In genomic region chr2:47651296-47651695, GRCh38 we compare ENCODE assay signal across 24 cellular contexts.
A peak's percentile ranks its signal among the peaks of the same experiment; 100 is the strongest.
DNase-seq lines count a peak whose midpoint lies in the region; ATAC-seq and TF ChIP-seq lines count a peak whose summit lies in the region.
"Had no signal": no experiment of that assay in that cellular context is flagged by ENCODE, and none has a peak within 500 bp of the region (broad histone marks: within the 10 kb centered on the region; RNA-seq: fewer than 3 reads in every experiment).

No MANE protein-coding gene starts in this region.

- peaks cover 30% of the 10 kb centered on the region; the same call in 1 of the 2 replicates for H3K9me3 ChIP-seq in BLaER1
- no peaks in the 10 kb centered on the region for H3K9me3 ChIP-seq in body of pancreas
- H3K9me3 ChIP-seq: esophagus squamous epithelium, gastrocnemius medialis, lower lobe of right lung, psoas muscle, suprapubic skin, uterus had no signal

- H3K9me3 Mint-ChIP-seq in stimulated activated naive CD8-positive, alpha-beta T cell treated with anti-CD3 and anti-CD28 coated beads, Interleukin-15, amount 100 ng/mL, for 72 hours: no peaks in the 10 kb centered on the region
- H3K9me3 Mint-ChIP-seq: activated T-helper 2 cell treated with anti-CD3 and anti-CD28 coated beads, Interferon-gamma antibody, Interleukin-2, Interleukin-4, amounts not matched to agents 10 μg/mL and 5 μg/mL and 100 μg/mL, durations not matched to agents 14 hours and 24 hours and 36 hours; CD4-positive, alpha-beta T cell; effector memory CD8-positive, alpha-beta T cell had no signal

- peak overlapping the region; percentile 45; the same call in 1 of the 2 replicates for H3K9ac ChIP-seq in BLaER1

- H3K27ac Mint-ChIP-seq in stimulated activated naive CD8-positive, alpha-beta T cell treated with anti-CD3 and anti-CD28 coated beads, Interleukin-15, amount 100 ng/mL, for 72 hours: no peak overlapping the region
- H3K27ac Mint-ChIP-seq: activated T-helper 2 cell treated with anti-CD3 and anti-CD28 coated beads, Interferon-gamma antibody, Interleukin-2, Interleukin-4, amounts not matched to agents 10 μg/mL and 5 μg/mL and 100 μg/mL, durations not matched to agents 14 hours and 24 hours and 36 hours; CD4-positive, alpha-beta T cell; effector memory CD8-positive, alpha-beta T cell had no signal

- peak; percentile 83 for ATAC-seq in body of pancreas
- ATAC-seq in stimulated activated naive CD8-positive, alpha-beta T cell treated with anti-CD3 and anti-CD28 coated beads, Interleukin-15, amount 100 ng/mL, for 72 hours: no peak
- ATAC-seq in HG03159 (IDR thresholded peaks at IDR 0.05; ENCODE audit: unreplicated experiment): no peak
- ATAC-seq in GM21528 (IDR thresholded peaks at IDR 0.05; ENCODE audit: low FRiP score, unreplicated experiment): no peak
- ATAC-seq: effector memory CD8-positive, alpha-beta T cell; gastrocnemius medialis; lower lobe of right lung; psoas muscle; SK-N-SH treated with all-trans-retinoic acid at 6 μM for 48 hours had no signal

- intact Hi-C loops in body of pancreas (cut with DNase I) (no loop called here), head of caudate nucleus (cut with DNase I) (no loop called here)

- H3K4me2 ChIP-seq in BLaER1: peak overlapping the region; percentile 73

- H3K36me3 ChIP-seq in BLaER1 (no peaks in the 10 kb centered on the region), body of pancreas (replicated peaks in 1 of 2; ENCODE audit: insufficient read depth in 1 of 2, low read depth in 2 of 2) (no peaks in the 10 kb centered on the region)
- H3K36me3 ChIP-seq: esophagus squamous epithelium, gastrocnemius medialis, lower lobe of right lung, suprapubic skin, uterus had no signal

- 19 to 20% methylated on average over 4 to 5 of the region's 5 CpGs for whole genome bisulfite sequencing in body of pancreas, 2 donors

- no peaks in the 10 kb centered on the region for H3K4me1 Mint-ChIP-seq in stimulated activated naive CD8-positive, alpha-beta T cell treated with anti-CD3 and anti-CD28 coated beads, Interleukin-15, amount 100 ng/mL, for 72 hours

- peak overlapping the region; percentile 70 for H3K27ac ChIP-seq in BLaER1
- no peak overlapping the region for H3K27ac ChIP-seq in body of pancreas
- H3K27ac ChIP-seq: esophagus squamous epithelium, gastrocnemius medialis, lower lobe of right lung, psoas muscle, suprapubic skin, uterus, VCaP had no signal

- no peaks in the 10 kb centered on the region for H3K27me3 ChIP-seq in BLaER1
- no peaks in the 10 kb centered on the region for H3K27me3 ChIP-seq in body of pancreas
- H3K27me3 ChIP-seq: esophagus squamous epithelium, gastrocnemius medialis, suprapubic skin, uterus had no signal

- H3K4me3 Mint-ChIP-seq in stimulated activated naive CD8-positive, alpha-beta T cell treated with anti-CD3 and anti-CD28 coated beads, Interleukin-15, amount 100 ng/mL, for 72 hours: no peak overlapping the region
- H3K4me3 Mint-ChIP-seq: CD4-positive, alpha-beta T cell; effector memory CD8-positive, alpha-beta T cell had no signal

- H3K4me1 ChIP-seq in BLaER1 (peaks cover 67% of the 10 kb centered on the region), body of pancreas (peaks cover 20% of the 10 kb centered on the region)
- H3K4me1 ChIP-seq: esophagus squamous epithelium, gastrocnemius medialis, lower lobe of right lung, psoas muscle, suprapubic skin, uterus had no signal

- no peaks in the 10 kb centered on the region for H4K20me1 ChIP-seq in BLaER1

- TF ChIP-seq POLR2A in body of pancreas (IDR thresholded peaks at IDR 0.05): no peak

- peak in 2 of 7 experiments; percentile 9 to 15 for TF ChIP-seq CTCF in body of pancreas (IDR thresholded peaks at IDR 0.05)

- H3K4me3 ChIP-seq in BLaER1 (no peak overlapping the region), body of pancreas (no peak overlapping the region)
- H3K4me3 ChIP-seq: esophagus squamous epithelium, gastrocnemius medialis, lower lobe of right lung, psoas muscle, suprapubic skin, uterus had no signal

- DNase-seq in DMS153 treated with DMSO at 0.1 percent for 48 hours (lab: John Stamatoyannopoulos, UW; ENCODE audit: unreplicated experiment): peak; percentile 58
- DNase-seq in NCI-H2081 treated with DMSO at 0.1 percent for 48 hours (lab: John Stamatoyannopoulos, UW): peak; percentile 24
- DNase-seq in body of pancreas: peak; percentile 60 to 82 (median 80)
- no peak for DNase-seq in head of caudate nucleus
- DNase-seq in stimulated activated naive CD8-positive, alpha-beta T cell treated with anti-CD3 and anti-CD28 coated beads, Interleukin-15, amount 100 ng/mL, for 72 hours: no peak
- DNase-seq: activated CD8-positive, alpha-beta memory T cell treated with anti-CD3 and anti-CD28 coated beads, Interleukin-2, amount 50 U/mL, for 4 hours; CD4-positive, alpha-beta T cell; DND-41; effector memory CD8-positive, alpha-beta T cell; esophagus squamous epithelium; gastrocnemius medialis; islet precursor cell; lower lobe of right lung; NCI-H446 treated with DMSO at 0.1 percent for 48 hours; psoas muscle; RPMI8226; uterus had no signal

- no peaks in the 10 kb centered on the region for H3K27me3 Mint-ChIP-seq in stimulated activated naive CD8-positive, alpha-beta T cell treated with anti-CD3 and anti-CD28 coated beads, Interleukin-15, amount 100 ng/mL, for 72 hours
- H3K27me3 Mint-ChIP-seq: CD4-positive, alpha-beta T cell had no signal

Comparison
In these comparisons a context has a peak if more than half of its experiments do, and no peak if none do; other contexts are left out.
1. DNase-seq: peak in DMS153 treated with DMSO at 0.1 percent for 48 hours (single experiment), NCI-H2081 treated with DMSO at 0.1 percent for 48 hours (single experiment) and body of pancreas (4 of 4); none in head of caudate nucleus (0 of 42) and stimulated activated naive CD8-positive, alpha-beta T cell treated with anti-CD3 and anti-CD28 coated beads, Interleukin-15, amount 100 ng/mL, for 72 hours (0 of 2).